In genomic region chr22:36081023-36081431, GRCh38 we compare ENCODE assay signal across 12 cellular contexts. TPM values are rescaled to one million over a fixed set of nuclear protein-coding genes. Genes with fewer than 3 reads are reported as not detected.
DNase-seq lines count a peak whose midpoint lies in the region; ATAC-seq and TF ChIP-seq lines count a peak whose summit lies in the region.
"Had no signal": no experiment of that assay in that cellular context is flagged by ENCODE, and none has a peak within 500 bp of the region (broad histone marks: within the 10 kb centered on the region; RNA-seq: fewer than 3 reads in every experiment).

No MANE protein-coding gene starts in this region.

- DNase-seq in Daoy (ENCODE audit: low read depth), result peak; percentile 88
- DNase-seq in fibroblast of gingiva (ENCODE audit: low read depth), result peak; percentile 95
- DNase-seq in renal cortical epithelial cell (ENCODE audit: low read depth), result peak; percentile 88
- DNase-seq in NCI-H524 treated with DMSO at 0.1 percent for 48 hours (lab: John Stamatoyannopoulos, UW), result no peak
- DNase-seq in islet precursor cell, result no peak
- DNase-seq: CD4-positive, alpha-beta memory T cell; SHP77; thyroid gland had no signal

- peak; percentile 80 for ATAC-seq in SK-N-SH treated with all-trans-retinoic acid at 6 μM for 48 hours
- no peak for ATAC-seq in GM21526 (IDR thresholded peaks at IDR 0.05; ENCODE audit: low FRiP score, unreplicated experiment)
- no peak for ATAC-seq in HG03175 (IDR thresholded peaks at IDR 0.05; ENCODE audit: unreplicated experiment)
- ATAC-seq: WTC11 had no signal

TF ChIP-seq in SK-N-SH treated with all-trans-retinoic acid at 6 μM for 48 hours, 23 proteins besides CTCF, POLR2A, EP300 and RAD21:
- no peak for TF ChIP-seq ZNF565 (CRISPR knock-in tag; conservative IDR thresholded peaks at IDR 0.05; ENCODE audit: low read depth)
- TF ChIP-seq RARB (CRISPR knock-in tag; IDR thresholded peaks at IDR 0.05), result no peak
- no peak for TF ChIP-seq ISL1 (CRISPR knock-in tag; IDR thresholded peaks at IDR 0.05)
- no peak for TF ChIP-seq ZFP30 (CRISPR knock-in tag; IDR thresholded peaks at IDR 0.05)
- TF ChIP-seq ZNF8 (CRISPR knock-in tag; IDR thresholded peaks at IDR 0.05), result no peak
- TF ChIP-seq CREB5 (CRISPR knock-in tag; IDR thresholded peaks at IDR 0.05; ENCODE audit: low read depth), result no peak
TF ChIP-seq in SK-N-SH treated with all-trans-retinoic acid at 6 μM for 48 hours: peak in this region for 0.

RNA-seq across cellular contexts. Expression of gene RBFOX2, which starts 52.4 kb away (rescaled TPM):
- 67.0 and 83.1 TPM in 2 replicates for total RNA-seq in Daoy (2014; rRNA removed; shearing (Covaris generic))
- 72.8 and 125 TPM in 2 replicates for total RNA-seq in renal cortical epithelial cell

Comparison
In these comparisons a context has a peak if more than half of its experiments do, and no peak if none do; other contexts are left out.
1. DNase-seq: peak in Daoy (single experiment), fibroblast of gingiva (single experiment) and renal cortical epithelial cell (single experiment); none in NCI-H524 treated with DMSO at 0.1 percent for 48 hours (single experiment) and islet precursor cell (single experiment).